In the genomic region with DNA sequence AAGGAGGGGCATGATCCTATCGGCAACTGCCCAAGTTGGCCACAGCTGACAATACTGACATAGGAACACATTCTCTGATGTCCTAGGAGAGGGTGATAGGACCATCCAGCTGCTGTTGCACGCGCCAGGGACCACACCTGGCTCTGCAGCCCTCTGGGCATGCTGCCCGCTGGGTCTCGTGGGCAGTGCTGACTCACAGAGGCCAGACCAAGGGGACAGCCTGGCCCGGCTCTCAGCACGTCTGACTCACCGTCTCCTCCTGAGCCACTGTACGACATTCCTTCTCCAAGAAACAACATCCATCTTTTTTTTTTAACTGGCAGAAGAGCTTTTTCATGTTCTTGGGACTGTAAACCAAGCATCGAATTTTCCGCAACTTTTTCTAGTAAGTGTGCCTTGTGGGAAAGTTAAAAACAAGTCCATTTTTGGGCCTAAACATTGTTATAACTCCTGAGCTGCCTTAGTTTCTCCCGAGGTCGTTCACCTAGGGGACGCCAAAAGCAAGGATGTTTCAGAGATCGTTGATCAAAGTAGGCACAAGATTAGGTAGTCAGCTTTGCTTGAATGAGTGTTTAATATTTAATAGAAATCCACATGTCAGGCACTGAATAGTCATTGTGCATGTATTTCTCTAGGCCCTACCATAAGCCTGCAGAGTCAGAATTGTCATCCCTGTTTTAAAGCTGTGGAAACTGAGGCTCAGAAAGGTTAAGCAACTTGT, we compare ENCODE assay signal across 9 cellular contexts.
A peak's percentile ranks its signal among the peaks of the same experiment; 100 is the strongest.
DNase-seq lines count a peak whose midpoint lies in the region; ATAC-seq and TF ChIP-seq lines count a peak whose summit lies in the region.
"Had no signal": no experiment of that assay in that cellular context is flagged by ENCODE, and none has a peak within 500 bp of the region (broad histone marks: within the 10 kb centered on the region; RNA-seq: fewer than 3 reads in every experiment).

No MANE protein-coding gene starts in this region.

- peaks cover 15 to 25% of the 10 kb centered on the region in 2 donors for H3K4me1 ChIP-seq in gastrocnemius medialis

- no peaks in the 10 kb centered on the region for H3K27me3 ChIP-seq in gastrocnemius medialis

- no peak for TF ChIP-seq POLR2A in gastrocnemius medialis (IDR thresholded peaks at IDR 0.05)

- H3K36me3 ChIP-seq in gastrocnemius medialis, result no peaks in the 10 kb centered on the region

- H3K9me3 ChIP-seq in gastrocnemius medialis, result no peaks in the 10 kb centered on the region

- H3K4me3 ChIP-seq in gastrocnemius medialis, result no peak overlapping the region

- H3K27ac ChIP-seq in gastrocnemius medialis, result peak overlapping the region; percentile 75 to 89 (median 82)

- TF ChIP-seq CTCF in gastrocnemius medialis (IDR thresholded peaks at IDR 0.05 in 4 of 5, conservative IDR thresholded peaks at IDR 0.05 in 1 of 5), result no peak

- in situ Hi-C loops in gastrocnemius medialis (cut with MboI; ENCODE audit: low sequenced_read_pairs in 4 of 4), result no loop called here

- intact Hi-C loops in Right ventricle myocardium superior (cut with DNase I), result no loop called here
- intact Hi-C loops in gastrocnemius medialis (cut with DNase I; ENCODE audit: low total_unique reads), result loop anchor here (1.0 kb wide), 3 partner anchors 16 to 63 kb away; no protein-coding TSS in a partner anchor

- DNase-seq in GM03348 (ENCODE audit: low spot score) (peak; percentile 94), SW 1271 (lab: John Stamatoyannopoulos, UW) (peak; percentile 92 to 97), Right ventricle myocardium superior (peak; percentile 89), gastrocnemius medialis (peak; percentile 94 to 98), hippocampal formation (lab: John Stamatoyannopoulos, UW) (no peak), SKM-1 treated with dmso at 0.1 percent for 144 hours (lab: John Stamatoyannopoulos, UW; ENCODE audit: unreplicated experiment) (no peak)
- DNase-seq in activated naive CD4-positive, alpha-beta T cell treated with anti-CD3 and anti-CD28 coated beads, Interleukin-2, amount 50 U/mL, for 16 hours, result no peak
- DNase-seq: activated naive CD8-positive, alpha-beta T cell treated with anti-CD3 and anti-CD28 coated beads, Interleukin-2, amount 10 ng/mL, durations not matched to agents 7 days and 5 days had no signal

- peak; percentile 96 for ATAC-seq in Right ventricle myocardium superior (ENCODE audit: poor library complexity)
- ATAC-seq in gastrocnemius medialis, result peak; percentile 83 to 93
- ATAC-seq in GM18498 (IDR thresholded peaks at IDR 0.05; ENCODE audit: unreplicated experiment), result no peak

Comparison
In these comparisons a context has a peak if more than half of its experiments do, and no peak if none do; other contexts are left out.
1. DNase-seq: peak in GM03348 (single experiment), SW 1271 (2 of 2), Right ventricle myocardium superior (single experiment) and gastrocnemius medialis (2 of 2); none in activated naive CD4-positive, alpha-beta T cell treated with anti-CD3 and anti-CD28 coated beads, Interleukin-2, amount 50 U/mL, for 16 hours (single experiment), hippocampal formation (0 of 2) and SKM-1 treated with dmso at 0.1 percent for 144 hours (single experiment).